In the genomic region with DNA sequence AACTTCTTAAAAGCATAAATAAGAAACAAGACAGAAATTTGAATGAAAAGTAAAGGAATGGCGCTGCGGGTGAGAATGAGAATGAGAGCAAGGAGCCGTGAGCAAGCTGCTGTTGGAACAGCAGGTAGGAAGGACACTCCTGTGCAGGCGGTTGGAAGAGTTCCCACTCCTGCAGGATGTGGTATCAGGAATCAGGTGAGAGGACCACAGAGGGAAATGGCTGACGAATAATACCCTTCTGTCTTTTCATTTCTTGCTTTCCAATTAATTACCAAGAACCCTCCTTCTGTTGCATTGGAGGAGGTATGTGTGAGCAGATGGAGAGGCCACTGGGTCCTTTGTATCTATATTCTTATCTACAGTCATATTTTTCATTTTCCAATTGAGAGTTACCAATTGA, we compare ENCODE assay signal across 36 cellular contexts.
"Had no signal": no experiment of that assay in that cellular context is flagged by ENCODE, and none has a peak within 500 bp of the region (broad histone marks: within the 10 kb centered on the region; RNA-seq: fewer than 3 reads in every experiment).

No MANE protein-coding gene starts in this region.

- H3K36me3 Mint-ChIP-seq: activated CD4-positive, alpha-beta memory T cell treated with anti-CD3 and anti-CD28 coated beads for 36 hours; activated naive CD4-positive, alpha-beta T cell treated with anti-CD3 and anti-CD28 coated beads, Interleukin-2, amount 10 ng/mL, durations not matched to agents 7 days and 5 days; activated naive CD4-positive, alpha-beta T cell treated with anti-CD3 and anti-CD28 coated beads, Interleukin-2, amount 50 U/mL, for 24 hours; activated naive CD8-positive, alpha-beta T cell; activated naive CD8-positive, alpha-beta T cell treated with anti-CD3 and anti-CD28 coated beads, Interleukin-2, amount 10 ng/mL, durations not matched to agents 7 days and 5 days; brain had no signal

- ATAC-seq: activated CD8-positive, alpha-beta T cell treated with anti-CD3 and anti-CD28 coated beads for 36 hours; activated naive CD8-positive, alpha-beta T cell treated with anti-CD3 and anti-CD28 coated beads, Interleukin-2, amount 50 U/mL, for 24 hours; activated T-cell treated with anti-CD3 and anti-CD28 coated beads, Interleukin-2, amount 50 U/mL, for 4 hours; activated T-cell treated with anti-CD3 and anti-CD28 coated beads, Interleukin-2, amount 50 U/mL, for 72 hours; activated T-helper 17 cell treated with anti-CD3 and anti-CD28 coated beads, Interleukin-2, amount 50 U/mL, for 72 hours had no signal

- H3K4me3 ChIP-seq: ascending aorta, cardiac muscle cell had no signal

- H3K9me3 ChIP-seq: ascending aorta had no signal

- H3K9me3 Mint-ChIP-seq: activated B cell treated with CpG ODN at 0.5 μM for 24 hours; activated CD4-positive, alpha-beta memory T cell treated with anti-CD3 and anti-CD28 coated beads for 36 hours; activated CD4-positive, alpha-beta T cell treated with anti-CD3 and anti-CD28 coated beads, Interleukin-2, amount 10 ng/mL, durations not matched to agents 24 days and 14 days; activated CD8-positive, alpha-beta T cell treated with anti-CD3 and anti-CD28 coated beads for 36 hours; activated naive CD4-positive, alpha-beta T cell treated with anti-CD3 and anti-CD28 coated beads, Interleukin-2, amount 10 ng/mL, durations not matched to agents 7 days and 5 days; activated naive CD4-positive, alpha-beta T cell treated with anti-CD3 and anti-CD28 coated beads, Interleukin-2, amount 50 U/mL, for 24 hours; activated naive CD8-positive, alpha-beta T cell treated with anti-CD3 and anti-CD28 coated beads, Interleukin-2, amount 10 ng/mL, durations not matched to agents 7 days and 5 days; activated naive CD8-positive, alpha-beta T cell treated with anti-CD3 and anti-CD28 coated beads, Interleukin-2, amount 50 U/mL, for 24 hours; activated T-cell treated with anti-CD3 and anti-CD28 coated beads, Interleukin-2, amount 50 U/mL, for 4 hours; activated T-cell treated with anti-CD3 and anti-CD28 coated beads, Interleukin-2, amount 50 U/mL, for 72 hours; activated T-helper 1 cell treated with anti-CD3 and anti-CD28 coated beads, Interleukin-12 subunit alpha, Interleukin-12 subunit beta, Interleukin-2, Interleukin-4 antibody, amounts not matched to agents 30 ng/mL and 10 ng/mL and 1 ng/mL, durations not matched to agents 14 hours and 24 hours and 36 hours; activated T-helper 17 cell treated with anti-CD3 and anti-CD28 coated beads, Interleukin-2, amount 50 U/mL, for 72 hours; brain; central memory CD8-positive, alpha-beta T cell; T-helper 1 cell treated with Interleukin-12 subunit alpha and Interleukin-12 subunit beta and Interleukin-4 antibody, amounts not matched to agents 30 μg/mL and 1 μg/mL, for 36 hours; T-helper 2 cell treated with Interferon-gamma antibody and Interleukin-4, amounts not matched to agents 5 μg/mL and 100 μg/mL, for 36 hours had no signal

- H3K4me1 ChIP-seq: ascending aorta had no signal

- H3K27me3 Mint-ChIP-seq: activated B cell treated with CpG ODN at 0.5 μM for 24 hours; activated CD4-positive, alpha-beta memory T cell treated with anti-CD3 and anti-CD28 coated beads for 36 hours; activated CD4-positive, alpha-beta T cell treated with anti-CD3 and anti-CD28 coated beads, Interleukin-2, amount 10 ng/mL, durations not matched to agents 24 days and 14 days; activated CD8-positive, alpha-beta T cell treated with anti-CD3 and anti-CD28 coated beads for 36 hours; activated naive CD4-positive, alpha-beta T cell treated with anti-CD3 and anti-CD28 coated beads, Interleukin-2, amount 10 ng/mL, durations not matched to agents 7 days and 5 days; activated naive CD4-positive, alpha-beta T cell treated with anti-CD3 and anti-CD28 coated beads, Interleukin-2, amount 50 U/mL, for 24 hours; activated naive CD8-positive, alpha-beta T cell; activated naive CD8-positive, alpha-beta T cell treated with anti-CD3 and anti-CD28 coated beads, Interleukin-2, amount 10 ng/mL, durations not matched to agents 7 days and 5 days; activated naive CD8-positive, alpha-beta T cell treated with anti-CD3 and anti-CD28 coated beads, Interleukin-2, amount 50 U/mL, for 24 hours; activated T-helper 17 cell treated with anti-CD3 and anti-CD28 coated beads, Interleukin-2, amount 50 U/mL, for 72 hours; brain; central memory CD8-positive, alpha-beta T cell had no signal

- FAIRE-seq: bronchial epithelial cell, TTC549 had no signal

- H3K27me3 ChIP-seq: ascending aorta, cardiac muscle cell had no signal

- H3K4me1 Mint-ChIP-seq: activated B cell treated with CpG ODN at 0.5 μM for 24 hours; activated CD4-positive, alpha-beta T cell treated with anti-CD3 and anti-CD28 coated beads, Interleukin-2, amount 10 ng/mL, durations not matched to agents 24 days and 14 days; activated naive CD4-positive, alpha-beta T cell treated with anti-CD3 and anti-CD28 coated beads, Interleukin-2, amount 10 ng/mL, durations not matched to agents 7 days and 5 days; activated naive CD4-positive, alpha-beta T cell treated with anti-CD3 and anti-CD28 coated beads, Interleukin-2, amount 50 U/mL, for 24 hours; activated naive CD8-positive, alpha-beta T cell treated with anti-CD3 and anti-CD28 coated beads, Interleukin-2, amount 10 ng/mL, durations not matched to agents 7 days and 5 days; activated naive CD8-positive, alpha-beta T cell treated with anti-CD3 and anti-CD28 coated beads, Interleukin-2, amount 50 U/mL, for 24 hours; activated T-helper 17 cell treated with anti-CD3 and anti-CD28 coated beads, Interleukin-2, amount 50 U/mL, for 72 hours; central memory CD8-positive, alpha-beta T cell had no signal

- H3K4me3 Mint-ChIP-seq: activated B cell treated with CpG ODN at 0.5 μM for 24 hours; activated CD4-positive, alpha-beta memory T cell treated with anti-CD3 and anti-CD28 coated beads for 36 hours; activated CD4-positive, alpha-beta T cell treated with anti-CD3 and anti-CD28 coated beads, Interleukin-2, amount 10 ng/mL, durations not matched to agents 24 days and 14 days; activated CD8-positive, alpha-beta T cell treated with anti-CD3 and anti-CD28 coated beads for 36 hours; activated naive CD4-positive, alpha-beta T cell treated with anti-CD3 and anti-CD28 coated beads, Interleukin-2, amount 10 ng/mL, durations not matched to agents 7 days and 5 days; activated naive CD4-positive, alpha-beta T cell treated with anti-CD3 and anti-CD28 coated beads, Interleukin-2, amount 50 U/mL, for 24 hours; activated naive CD8-positive, alpha-beta T cell; activated naive CD8-positive, alpha-beta T cell treated with anti-CD3 and anti-CD28 coated beads, Interleukin-2, amount 10 ng/mL, durations not matched to agents 7 days and 5 days; activated naive CD8-positive, alpha-beta T cell treated with anti-CD3 and anti-CD28 coated beads, Interleukin-2, amount 50 U/mL, for 24 hours; activated T-cell treated with anti-CD3 and anti-CD28 coated beads, Interleukin-2, amount 50 U/mL, for 4 hours; activated T-cell treated with anti-CD3 and anti-CD28 coated beads, Interleukin-2, amount 50 U/mL, for 72 hours; activated T-helper 1 cell treated with anti-CD3 and anti-CD28 coated beads, Interleukin-12 subunit alpha, Interleukin-12 subunit beta, Interleukin-2, Interleukin-4 antibody, amounts not matched to agents 30 ng/mL and 10 ng/mL and 1 ng/mL, durations not matched to agents 14 hours and 24 hours and 36 hours; activated T-helper 17 cell treated with anti-CD3 and anti-CD28 coated beads, Interleukin-2, amount 50 U/mL, for 72 hours; brain; central memory CD8-positive, alpha-beta T cell; T-helper 1 cell treated with Interleukin-12 subunit alpha and Interleukin-12 subunit beta and Interleukin-4 antibody, amounts not matched to agents 30 μg/mL and 1 μg/mL, for 36 hours; T-helper 2 cell treated with Interferon-gamma antibody and Interleukin-4, amounts not matched to agents 5 μg/mL and 100 μg/mL, for 36 hours had no signal

- H3K27ac Mint-ChIP-seq: activated B cell treated with CpG ODN at 0.5 μM for 24 hours; activated CD4-positive, alpha-beta memory T cell treated with anti-CD3 and anti-CD28 coated beads for 36 hours; activated CD4-positive, alpha-beta T cell treated with anti-CD3 and anti-CD28 coated beads, Interleukin-2, amount 10 ng/mL, durations not matched to agents 24 days and 14 days; activated CD8-positive, alpha-beta T cell treated with anti-CD3 and anti-CD28 coated beads for 36 hours; activated naive CD4-positive, alpha-beta T cell treated with anti-CD3 and anti-CD28 coated beads, Interleukin-2, amount 10 ng/mL, durations not matched to agents 7 days and 5 days; activated naive CD4-positive, alpha-beta T cell treated with anti-CD3 and anti-CD28 coated beads, Interleukin-2, amount 50 U/mL, for 24 hours; activated naive CD8-positive, alpha-beta T cell; activated naive CD8-positive, alpha-beta T cell treated with anti-CD3 and anti-CD28 coated beads, Interleukin-2, amount 10 ng/mL, durations not matched to agents 7 days and 5 days; activated naive CD8-positive, alpha-beta T cell treated with anti-CD3 and anti-CD28 coated beads, Interleukin-2, amount 50 U/mL, for 24 hours; activated T-cell treated with anti-CD3 and anti-CD28 coated beads, Interleukin-2, amount 50 U/mL, for 72 hours; activated T-helper 1 cell treated with anti-CD3 and anti-CD28 coated beads, Interleukin-12 subunit alpha, Interleukin-12 subunit beta, Interleukin-2, Interleukin-4 antibody, amounts not matched to agents 30 ng/mL and 10 ng/mL and 1 ng/mL, durations not matched to agents 14 hours and 24 hours and 36 hours; activated T-helper 17 cell treated with anti-CD3 and anti-CD28 coated beads, Interleukin-2, amount 50 U/mL, for 72 hours; brain; T-helper 1 cell treated with Interleukin-12 subunit alpha and Interleukin-12 subunit beta and Interleukin-4 antibody, amounts not matched to agents 30 μg/mL and 1 μg/mL, for 36 hours; T-helper 2 cell treated with Interferon-gamma antibody and Interleukin-4, amounts not matched to agents 5 μg/mL and 100 μg/mL, for 36 hours had no signal

- DNase-seq: activated B cell treated with CpG ODN at 0.5 μM for 24 hours; activated CD4-positive, alpha-beta memory T cell treated with anti-CD3 and anti-CD28 coated beads for 36 hours; activated CD4-positive, alpha-beta T cell treated with anti-CD3 and anti-CD28 coated beads for 4 hours; activated CD4-positive, alpha-beta T cell treated with anti-CD3 and anti-CD28 coated beads, Interleukin-2, amount 10 ng/mL, durations not matched to agents 24 days and 14 days; activated CD4-positive, alpha-beta T cell treated with anti-CD3 and anti-CD28 coated beads, Interleukin-2, amount 50 U/mL, for 1 hour; activated CD4-positive, alpha-beta T cell treated with anti-CD3 and anti-CD28 coated beads, Interleukin-2, amount 50 U/mL, for 4 hours; activated CD4-positive, CD25-positive, alpha-beta regulatory T cell treated with anti-CD3 and anti-CD28 coated beads, Interleukin-2, amount 50 U/mL, for 72 hours; activated CD8-positive, alpha-beta memory T cell treated with anti-CD3 and anti-CD28 coated beads, Interleukin-2, amount 50 U/mL, for 4 hours; activated CD8-positive, alpha-beta T cell treated with anti-CD3 and anti-CD28 coated beads for 36 hours; activated gamma-delta T cell; activated naive CD4-positive, alpha-beta T cell treated with anti-CD3 and anti-CD28 coated beads, Interleukin-2, amount 10 ng/mL, durations not matched to agents 7 days and 5 days; activated naive CD4-positive, alpha-beta T cell treated with Interleukin-2 at 50 U/mL for 16 hours; activated naive CD8-positive, alpha-beta T cell treated with anti-CD3 and anti-CD28 coated beads, Interleukin-2, amount 10 ng/mL, durations not matched to agents 7 days and 5 days; activated naive CD8-positive, alpha-beta T cell treated with anti-CD3 and anti-CD28 coated beads, Interleukin-2, amount 50 U/mL, for 24 hours; activated T-cell treated with anti-CD3 and anti-CD28 coated beads for 4 hours; activated T-cell treated with anti-CD3 and anti-CD28 coated beads, Interleukin-2, amount 50 U/mL, for 1 hour; activated T-cell treated with anti-CD3 and anti-CD28 coated beads, Interleukin-2, amount 50 U/mL, for 4 hours; activated T-cell treated with anti-CD3 and anti-CD28 coated beads, Interleukin-2, amount 50 U/mL, for 72 hours; amygdala; anterior cingulate cortex; T-helper 1 cell; T-helper 2 cell; T-helper 9 cell had no signal

- H3K36me3 ChIP-seq: ascending aorta, cardiac muscle cell had no signal

- H3K27ac ChIP-seq: ascending aorta, cardiac muscle cell, VCaP had no signal
